ENCODE assay signal across 27 cellular contexts in the genomic region with DNA sequence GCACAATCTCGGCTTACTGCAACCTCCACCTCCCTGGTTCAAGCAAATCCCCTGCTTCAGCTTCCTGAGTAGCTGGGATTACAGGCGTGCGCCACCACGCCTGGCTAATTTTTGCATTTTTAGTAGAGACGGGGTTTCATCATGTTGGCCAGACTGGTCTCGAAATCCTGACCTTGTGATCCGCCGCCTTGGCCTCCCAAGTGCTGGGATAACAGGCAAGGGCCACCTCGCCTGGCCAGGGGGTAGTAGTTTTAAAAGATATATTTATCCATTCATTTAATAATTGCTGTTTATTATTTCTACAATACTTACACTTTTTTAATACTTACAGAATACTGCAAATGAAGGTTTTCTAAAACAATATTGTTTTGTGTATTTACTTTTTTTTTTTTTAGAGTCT. TPM values are rescaled to one million over a fixed set of nuclear protein-coding genes. Genes with fewer than 3 reads are reported as not detected.
DNase-seq lines count a peak whose midpoint lies in the region; ATAC-seq, FAIRE-seq and TF ChIP-seq lines count a peak whose summit lies in the region.
"Had no signal": no experiment of that assay in that cellular context is flagged by ENCODE, and none has a peak within 500 bp of the region (broad histone marks: within the 10 kb centered on the region; RNA-seq: fewer than 3 reads in every experiment).

No MANE protein-coding gene starts in this region.

- no peaks in the 10 kb centered on the region for H3K9me2 ChIP-seq in GM23248 (ENCODE audit: insufficient read depth)

- no peak for TF ChIP-seq EP300 in K562 (IDR thresholded peaks at IDR 0.05; ENCODE audit: low read length)

- in situ Hi-C loops in K562 (cut with MboI) (no loop called here), GM23248 (cut with MboI) (loop anchor here (10.0 kb wide), 1 partner anchor 69 kb away; no protein-coding TSS in a partner anchor)

- POLR2A ChIA-PET in K562 (lab: Yijun Ruan, JAX) = interaction anchor here (0.7 to 1.7 kb wide), 3 partner anchors 10 to 151 kb away, joined by 3 to 5 read pairs (median 4); no protein-coding TSS in a partner anchor

- H3K9ac ChIP-seq in K562 (ENCODE audit: insufficient read depth in 1 of 2, low read depth in 2 of 2, low read length in 2 of 2) = no peak overlapping the region
- H3K9ac ChIP-seq in GM23248 = no peak overlapping the region
- H3K9ac ChIP-seq: BLaER1 had no signal

- TF ChIP-seq CTCF in RWPE2 (IDR thresholded peaks at IDR 0.05; ENCODE audit: poor library complexity, severe bottlenecking) = no peak
- TF ChIP-seq CTCF in K562 (IDR thresholded peaks at IDR 0.05 in 2 of 3, conservative IDR thresholded peaks at IDR 0.05 in 1 of 3; ENCODE audit: insufficient read depth in 2 of 3, low read depth in 1 of 3, low read length in 3 of 3) = no peak
- TF ChIP-seq CTCF in spleen (IDR thresholded peaks at IDR 0.05 in 8 of 11, conservative IDR thresholded peaks at IDR 0.05 in 3 of 11) = no peak

- no peak overlapping the region for H3K4me3 ChIP-seq in RWPE2 (ENCODE audit: severe bottlenecking)
- no peak overlapping the region for H3K4me3 ChIP-seq in K562
- no peak overlapping the region for H3K4me3 ChIP-seq in spleen
- H3K4me3 ChIP-seq in GM23248 = no peak overlapping the region
- H3K4me3 ChIP-seq: BLaER1, GM12878 had no signal

- FAIRE-seq in K562 (lab: Jason Lieb, UNC) = no peak
- FAIRE-seq: A204.1, GM12878, GM12892, GM18507 had no signal

- TF ChIP-seq RAD21 in K562 (CRISPR knock-in tag; conservative IDR thresholded peaks at IDR 0.05 in 1 of 2, IDR thresholded peaks at IDR 0.05 in 1 of 2) = no peak

- no peak overlapping the region for H2AFZ ChIP-seq in K562 (ENCODE audit: low read depth, low read length)
- H2AFZ ChIP-seq in GM23248 = no peak overlapping the region

- peaks cover 7% of the 10 kb centered on the region for H3K9me3 ChIP-seq in RWPE2 (ENCODE audit: severe bottlenecking)
- no peaks in the 10 kb centered on the region for H3K9me3 ChIP-seq in K562 (replicated peaks; ENCODE audit: control insufficient read depth, insufficient read depth, low read depth, low read length)
- peaks cover 0 to 7% (median 0%) of the 10 kb centered on the region in 8 donors for H3K9me3 ChIP-seq in spleen
- H3K9me3 ChIP-seq in GM23248 (ENCODE audit: low read depth) = no peaks in the 10 kb centered on the region
- H3K9me3 ChIP-seq: BE2C had no signal

- no peak for TF ChIP-seq POLR2A in K562 (conservative IDR thresholded peaks at IDR 0.05)
- TF ChIP-seq POLR2A in spleen (IDR thresholded peaks at IDR 0.05) = no peak

- ATAC-seq in RWPE2 (ENCODE audit: low read depth) (no peak), K562 (no peak)
- ATAC-seq: GM12878 had no signal

- H3K4me2 ChIP-seq in K562 (ENCODE audit: insufficient read depth, low read length) (no peak overlapping the region), GM23248 (ENCODE audit: unreplicated experiment) (no peak overlapping the region)
- H3K4me2 ChIP-seq: BLaER1 had no signal

- no peaks in the 10 kb centered on the region for H4K20me1 ChIP-seq in K562 (replicated peaks; ENCODE audit: control insufficient read depth, insufficient read depth, low read length)
- H4K20me1 ChIP-seq in GM23248 (ENCODE audit: insufficient read depth) = no peaks in the 10 kb centered on the region
- H4K20me1 ChIP-seq: BLaER1 had no signal

- no peaks in the 10 kb centered on the region for H3K27me3 ChIP-seq in RWPE2 (ENCODE audit: insufficient read depth, poor library complexity, severe bottlenecking)
- H3K27me3 ChIP-seq in K562 (ENCODE audit: control insufficient read depth in 2 of 2, insufficient read depth in 2 of 2, low read length in 2 of 2) = no peaks in the 10 kb centered on the region
- no peaks in the 10 kb centered on the region for H3K27me3 ChIP-seq in spleen (replicated peaks in 1 of 7)
- no peaks in the 10 kb centered on the region for H3K27me3 ChIP-seq in GM23248 (replicated peaks; ENCODE audit: insufficient read depth)
- H3K27me3 ChIP-seq: BE2C, BLaER1 had no signal

- H3K27ac ChIP-seq in RWPE2 (ENCODE audit: poor library complexity, severe bottlenecking) (no peak overlapping the region), K562 (ENCODE audit: extremely low read depth, low read depth, low read length) (no peak overlapping the region), spleen (no peak overlapping the region), GM23248 (no peak overlapping the region)
- H3K27ac ChIP-seq: BLaER1 had no signal

- H3K36me3 ChIP-seq in RWPE2 (ENCODE audit: low read depth) (no peaks in the 10 kb centered on the region), K562 (ENCODE audit: control insufficient read depth, insufficient read depth, low read length) (no peaks in the 10 kb centered on the region), spleen (no peaks in the 10 kb centered on the region), GM23248 (ENCODE audit: low read depth) (no peaks in the 10 kb centered on the region)
- H3K36me3 ChIP-seq: BE2C, BLaER1 had no signal

- H3K79me2 ChIP-seq in K562 (ENCODE audit: control insufficient read depth, insufficient read depth, low read length) (no peaks in the 10 kb centered on the region), GM23248 (ENCODE audit: insufficient read depth) (no peaks in the 10 kb centered on the region)

- intact Hi-C loops in K562 (cut with micrococcal nuclease) (no loop called here), spleen (cut with DNase I; ENCODE audit: low total_unique reads) (no loop called here), head of caudate nucleus (cut with DNase I) (no loop called here)

- H3K4me1 ChIP-seq in RWPE2 (ENCODE audit: insufficient read depth, poor library complexity, severe bottlenecking) = no peaks in the 10 kb centered on the region
- H3K4me1 ChIP-seq in K562 (replicated peaks in 1 of 2; ENCODE audit: control insufficient read depth in 2 of 2, insufficient read depth in 2 of 2, low read length in 2 of 2) = no peaks in the 10 kb centered on the region
- H3K4me1 ChIP-seq in spleen = no peaks in the 10 kb centered on the region
- H3K4me1 ChIP-seq in GM23248 (ENCODE audit: insufficient read depth) = no peaks in the 10 kb centered on the region
- H3K4me1 ChIP-seq: BE2C, BLaER1 had no signal

- H3F3A ChIP-seq in GM23248 (ENCODE audit: insufficient read depth) = no peaks in the 10 kb centered on the region

- DNase-seq in RWPE2 (ENCODE audit: low spot score) (peak; percentile 62), K562 (ENCODE audit: extremely low read depth in 1 of 4, low spot score in 3 of 4) (no peak), mesenteric fat pad (ENCODE audit: low spot score) (peak; percentile 71), spleen (peak; percentile 58), GM23248 (no peak), hepatic stellate cell (ENCODE audit: low spot score) (no peak), head of caudate nucleus (no peak)
- DNase-seq: 8988T; ACHN; BE2C; C1 segment of cervical spinal cord; CD4-positive, alpha-beta memory T cell; CD4-positive, CD25-positive, alpha-beta regulatory T cell; CD8-positive, alpha-beta memory T cell; COR-L47; DMS 273 treated with DMSO at 0.1 percent for 48 hours; DMS153; DMS53; DMS79; DND-41; EL; GDM1 had no signal

- no TSS peak for BruUV-seq in K562 (replicated peaks; lab: Mats Ljungman, UMichigan)

- 65% methylated on average over 8 of the region's 9 CpGs for WGBS in K562 (ENCODE audit: insufficient coverage, low coverage, missing lambda C conversion rate)
- 50 to 94% (median 70%) methylated on average over 9 of the region's 9 CpGs for WGBS in spleen, 5 donors
- 82 to 84% methylated on average over 9 of the region's 9 CpGs for WGBS in GM23248 (ENCODE audit: low coverage in 1 of 2, low lambda C conversion rate in 2 of 2, missing lambda C conversion rate in 2 of 2), 2 experiments

- CTCF ChIA-PET in K562 (lab: Yijun Ruan, JAX; ENCODE audit: low intra/inter-chr PET ratio) = no interaction called here

- no peaks in the 10 kb centered on the region for H3K9me1 ChIP-seq in K562 (ENCODE audit: control insufficient read depth, insufficient read depth, low read length)

RNA-seq across cellular contexts. Expression of gene DDX27, which starts 15.5 kb away (rescaled TPM):
- 54.3 and 76.9 TPM in 2 replicates for total RNA-seq in K562 (2011; cell fraction: chromatin; rRNA removed; ENCODE audit: low replicate concordance)
- total RNA-seq in K562 (2011; cell fraction: nucleolus; rRNA removed) = 35.1 and 46.4 TPM in 2 replicates
- 42.4 and 57.7 TPM in 2 replicates for total RNA-seq in K562 (2011; cell fraction: nucleoplasm; rRNA removed)
- total RNA-seq in K562 (2014; rRNA removed) (58.3 and 63.5 TPM in 2 replicates), K562 (2014; rRNA removed; fragmentation: Illumina TruSeq; extraction: Trizol) (55.6 and 61.1 TPM in 2 replicates), K562 (2015; rRNA removed; fragmentation: Illumina TruSeq; extraction: Trizol) (65.3 and 69.6 TPM in 2 replicates), K562 (2021) (50.9 and 57.0 TPM in 2 replicates), mesenteric fat pad (29.8 TPM), spleen (10 to 100 TPM; 32.3 to 39.0 (median 36.8) TPM)
- polyA plus RNA-seq in K562 (2011; rRNA removed) (32.0 and 33.6 TPM in 2 replicates), K562 (2014; fragmentation: Illumina TruSeq; extraction: Trizol) (77.0 and 79.3 TPM in 2 replicates), K562 (2014; fragmentation: Nextera tagmentation; extraction: Ambion mirVana) (10 to 100 TPM; 17.9 to 45.2 TPM), K562 (2014; rRNA removed) (57.1 and 63.2 TPM in 2 replicates), spleen (10 to 100 TPM; 30.2 to 38.7 (median 33.3) TPM), GM23248 (2016; fragmentation: Nextera tagmentation; extraction: Ambion mirVana) (35.6 and 36.3 TPM in 2 replicates)
- polyA plus RNA-seq in K562 (2011; cell fraction: cytosol; rRNA removed) = 43.5 and 94.1 TPM in 2 replicates
- polyA plus RNA-seq in K562 (2011; cell fraction: nucleus; rRNA removed) = 41.4 and 57.1 TPM in 2 replicates
- 38.4 and 44.4 TPM in 2 replicates for polyA plus RNA-seq in K562 (2012)
- polyA minus RNA-seq in K562 (2011; rRNA and poly(A)+ RNA removed) = 23.1 and 30.6 TPM in 2 replicates
- 23.5 and 33.1 TPM in 2 replicates for polyA minus RNA-seq in K562 (2011; cell fraction: cytosol; rRNA and poly(A)+ RNA removed)
- polyA minus RNA-seq in K562 (2011; cell fraction: nucleus; rRNA and poly(A)+ RNA removed) = 19.5 and 22.4 TPM in 2 replicates
- total RNA-seq in GM23248 (2014; rRNA removed; shearing (Covaris generic)) = 24.2 and 25.3 TPM in 2 replicates

RNA-seq across cellular contexts. Expression of gene STAU1, which starts 15.6 kb away (rescaled TPM):
- 34.6 and 56.6 TPM in 2 replicates for total RNA-seq in K562 (2011; cell fraction: chromatin; rRNA removed; ENCODE audit: low replicate concordance)
- 20.2 and 22.2 TPM in 2 replicates for total RNA-seq in K562 (2011; cell fraction: nucleolus; rRNA removed)
- 32.0 and 38.2 TPM in 2 replicates for total RNA-seq in K562 (2011; cell fraction: nucleoplasm; rRNA removed)
- 42.2 and 45.8 TPM in 2 replicates for total RNA-seq in K562 (2014; rRNA removed)
- 47.2 and 47.5 TPM in 2 replicates for total RNA-seq in K562 (2014; rRNA removed; fragmentation: Illumina TruSeq; extraction: Trizol)
- 50.6 and 51.9 TPM in 2 replicates for total RNA-seq in K562 (2015; rRNA removed; fragmentation: Illumina TruSeq; extraction: Trizol)
- total RNA-seq in K562 (2021) = 86.5 and 92.0 TPM in 2 replicates
- polyA plus RNA-seq in K562 (2011; rRNA removed) = 51.2 and 57.0 TPM in 2 replicates
- polyA plus RNA-seq in K562 (2011; cell fraction: cytosol; rRNA removed) = 32.2 and 44.9 TPM in 2 replicates
- polyA plus RNA-seq in K562 (2011; cell fraction: nucleus; rRNA removed) = 25.1 and 25.6 TPM in 2 replicates
- 62.6 and 64.2 TPM in 2 replicates for polyA plus RNA-seq in K562 (2012)
- 90.7 and 106 TPM in 2 replicates for polyA plus RNA-seq in K562 (2014; fragmentation: Illumina TruSeq; extraction: Trizol)
- polyA plus RNA-seq in K562 (2014; fragmentation: Nextera tagmentation; extraction: Ambion mirVana) = 10 to 100 TPM; 18.0 to 18.1 TPM
- 62.2 and 63.4 TPM in 2 replicates for polyA plus RNA-seq in K562 (2014; rRNA removed)
- polyA minus RNA-seq in K562 (2011; rRNA and poly(A)+ RNA removed) = 51.0 and 55.1 TPM in 2 replicates
- polyA minus RNA-seq in K562 (2011; cell fraction: cytosol; rRNA and poly(A)+ RNA removed) = 45.9 and 47.1 TPM in 2 replicates
- 8.6 and 13.9 TPM in 2 replicates for polyA minus RNA-seq in K562 (2011; cell fraction: nucleus; rRNA and poly(A)+ RNA removed)
- total RNA-seq in mesenteric fat pad = 84.1 TPM
- 10 to 100 TPM; 55.8 to 76.9 (median 62.2) TPM for total RNA-seq in spleen
- polyA plus RNA-seq in spleen = 10 to 100 TPM; 18.5 to 26.7 (median 20.1) TPM
- total RNA-seq in GM23248 (2014; rRNA removed; shearing (Covaris generic)) = 49.1 and 59.4 TPM in 2 replicates
- 76.2 and 78.2 TPM in 2 replicates for polyA plus RNA-seq in GM23248 (2016; fragmentation: Nextera tagmentation; extraction: Ambion mirVana)

Comparison
In these comparisons a context has a peak if more than half of its experiments do, and no peak if none do; other contexts are left out.
1. DNase-seq: peak in RWPE2 (single experiment), mesenteric fat pad (single experiment) and spleen (single experiment); none in K562 (0 of 4), GM23248 (single experiment), hepatic stellate cell (single experiment) and head of caudate nucleus (0 of 42).